ENCODE assay signal across 1 cellular context in genomic region chr4:185504098-185505047, GRCh38.
A peak's percentile ranks its signal among the peaks of the same experiment; 100 is the strongest.
TF ChIP-seq lines count a peak whose summit lies in the region.

No MANE protein-coding gene starts in this region.

TF ChIP-seq in HepG2, 621 proteins besides CTCF, POLR2A, EP300 and RAD21 (continues in another document):
- TF ChIP-seq TBX2 (CRISPR knock-in tag; IDR thresholded peaks at IDR 0.05; ENCODE audit: borderline replicate concordance) (peak; percentile 77), PTBP1 (IDR thresholded peaks at IDR 0.05; ENCODE audit: low read depth, low read length, poor library complexity, severe bottlenecking) (no peak), HES4 (CRISPR knock-in tag; IDR thresholded peaks at IDR 0.05; ENCODE audit: borderline replicate concordance) (no peak), ZNF749 (CRISPR knock-in tag; IDR thresholded peaks at IDR 0.05; ENCODE audit: borderline replicate concordance) (no peak), RFXANK (CRISPR knock-in tag; IDR thresholded peaks at IDR 0.05) (no peak), BCL6 (CRISPR knock-in tag; IDR thresholded peaks at IDR 0.05) (0 out of 2 replicates have a peak, but pooled peaks have one; percentile 42), ARHGAP35 (CRISPR knock-in tag; IDR thresholded peaks at IDR 0.05; ENCODE audit: borderline replicate concordance) (no peak), ZNF10 (CRISPR knock-in tag; IDR thresholded peaks at IDR 0.05; ENCODE audit: borderline replicate concordance, low read depth) (no peak), MAF1 (CRISPR knock-in tag; IDR thresholded peaks at IDR 0.05; ENCODE audit: borderline replicate concordance) (no peak), ZNF234 (CRISPR knock-in tag; conservative IDR thresholded peaks at IDR 0.05) (no peak), KMT2B (CRISPR knock-in tag; IDR thresholded peaks at IDR 0.05) (peak; percentile 78), ZNF605 (CRISPR knock-in tag; IDR thresholded peaks at IDR 0.05) (no peak), ZBTB44 (CRISPR knock-in tag; IDR thresholded peaks at IDR 0.05) (no peak), TRIM22 (IDR thresholded peaks at IDR 0.05) (no peak), TEF (CRISPR knock-in tag; IDR thresholded peaks at IDR 0.05) (no peak), NR3C1 (CRISPR knock-in tag; IDR thresholded peaks at IDR 0.05) (no peak), TEAD3 (CRISPR knock-in tag; optimal IDR thresholded peaks at IDR 0.05; ENCODE audit: borderline replicate concordance) (peak; percentile 91), ZNF281 (CRISPR knock-in tag; IDR thresholded peaks at IDR 0.05; ENCODE audit: borderline replicate concordance) (no peak), SYNCRIP (IDR thresholded peaks at IDR 0.05; ENCODE audit: insufficient read depth, low read depth, low read length) (no peak), ZMAT5 (CRISPR knock-in tag; IDR thresholded peaks at IDR 0.05; ENCODE audit: borderline replicate concordance, low read depth) (no peak), ARNT (IDR thresholded peaks at IDR 0.05) (no peak), ZNF24 (IDR thresholded peaks at IDR 0.05) (no peak), HOXA7 (CRISPR knock-in tag; IDR thresholded peaks at IDR 0.05) (no peak), ZNF124 (CRISPR knock-in tag; IDR thresholded peaks at IDR 0.05) (no peak), THAP11 (CRISPR knock-in tag; IDR thresholded peaks at IDR 0.05) (peak; percentile 47), EHMT2 (IDR thresholded peaks at IDR 0.05; ENCODE audit: borderline replicate concordance, low read depth, low read length) (no peak), ZNF468 (CRISPR knock-in tag; IDR thresholded peaks at IDR 0.05) (no peak), GABPA (IDR thresholded peaks at IDR 0.05; ENCODE audit: low read depth, low read length) (no peak), GABPA (CRISPR knock-in tag; IDR thresholded peaks at IDR 0.05; ENCODE audit: low read depth) (0 out of 2 replicates have a peak, but pooled peaks have one; percentile 34), ZFX (CRISPR knock-in tag; IDR thresholded peaks at IDR 0.05; ENCODE audit: low read depth) (no peak), SKI (IDR thresholded peaks at IDR 0.05; ENCODE audit: partially characterized antibody) (no peak), TCF12 (IDR thresholded peaks at IDR 0.05) (no peak), TCF12 (CRISPR knock-in tag; IDR thresholded peaks at IDR 0.05) (no peak), MTA1 (CRISPR knock-in tag; IDR thresholded peaks at IDR 0.05; ENCODE audit: borderline replicate concordance) (no peak), RBM39 (IDR thresholded peaks at IDR 0.05; ENCODE audit: low read depth, low read length, poor library complexity, severe bottlenecking) (no peak), HOMEZ (CRISPR knock-in tag; IDR thresholded peaks at IDR 0.05; ENCODE audit: low read depth) (peak; percentile 89), MEIS2 (CRISPR knock-in tag; IDR thresholded peaks at IDR 0.05) (no peak), ZC3H13 (CRISPR knock-in tag; IDR thresholded peaks at IDR 0.05) (no peak), SUZ12 (IDR thresholded peaks at IDR 0.05; ENCODE audit: low read depth, low read length) (no peak), TBL1XR1 (IDR thresholded peaks at IDR 0.05; ENCODE audit: borderline replicate concordance, low read length, partially characterized antibody) (peak; percentile 44), ZNF576 (CRISPR knock-in tag; IDR thresholded peaks at IDR 0.05) (no peak), KDM3A (CRISPR knock-in tag; IDR thresholded peaks at IDR 0.05; ENCODE audit: low read depth) (0 out of 2 replicates have a peak, but pooled peaks have one; percentile 47), ARID5B (CRISPR knock-in tag; IDR thresholded peaks at IDR 0.05) (peak; percentile 93), ZNF550 (CRISPR knock-in tag; IDR thresholded peaks at IDR 0.05; ENCODE audit: borderline replicate concordance) (no peak), ZBTB14 (CRISPR knock-in tag; IDR thresholded peaks at IDR 0.05) (no peak), ERF (CRISPR knock-in tag; IDR thresholded peaks at IDR 0.05) (no peak; the same call in 1 of the 2 replicates), ZBTB2 (CRISPR knock-in tag; IDR thresholded peaks at IDR 0.05; ENCODE audit: low read depth) (no peak), RORA (CRISPR knock-in tag; IDR thresholded peaks at IDR 0.05) (no peak), PATZ1 (CRISPR knock-in tag; IDR thresholded peaks at IDR 0.05) (no peak), ZNF232 (CRISPR knock-in tag; IDR thresholded peaks at IDR 0.05; ENCODE audit: borderline replicate concordance) (peak; percentile 39; the same call in 1 of the 2 replicates), SMAD1 (CRISPR knock-in tag; IDR thresholded peaks at IDR 0.05; ENCODE audit: borderline replicate concordance, low read depth) (no peak), SMARCC2 (IDR thresholded peaks at IDR 0.05) (no peak)
